9 cellular contexts compared by ENCODE assay signal in the genomic region with DNA sequence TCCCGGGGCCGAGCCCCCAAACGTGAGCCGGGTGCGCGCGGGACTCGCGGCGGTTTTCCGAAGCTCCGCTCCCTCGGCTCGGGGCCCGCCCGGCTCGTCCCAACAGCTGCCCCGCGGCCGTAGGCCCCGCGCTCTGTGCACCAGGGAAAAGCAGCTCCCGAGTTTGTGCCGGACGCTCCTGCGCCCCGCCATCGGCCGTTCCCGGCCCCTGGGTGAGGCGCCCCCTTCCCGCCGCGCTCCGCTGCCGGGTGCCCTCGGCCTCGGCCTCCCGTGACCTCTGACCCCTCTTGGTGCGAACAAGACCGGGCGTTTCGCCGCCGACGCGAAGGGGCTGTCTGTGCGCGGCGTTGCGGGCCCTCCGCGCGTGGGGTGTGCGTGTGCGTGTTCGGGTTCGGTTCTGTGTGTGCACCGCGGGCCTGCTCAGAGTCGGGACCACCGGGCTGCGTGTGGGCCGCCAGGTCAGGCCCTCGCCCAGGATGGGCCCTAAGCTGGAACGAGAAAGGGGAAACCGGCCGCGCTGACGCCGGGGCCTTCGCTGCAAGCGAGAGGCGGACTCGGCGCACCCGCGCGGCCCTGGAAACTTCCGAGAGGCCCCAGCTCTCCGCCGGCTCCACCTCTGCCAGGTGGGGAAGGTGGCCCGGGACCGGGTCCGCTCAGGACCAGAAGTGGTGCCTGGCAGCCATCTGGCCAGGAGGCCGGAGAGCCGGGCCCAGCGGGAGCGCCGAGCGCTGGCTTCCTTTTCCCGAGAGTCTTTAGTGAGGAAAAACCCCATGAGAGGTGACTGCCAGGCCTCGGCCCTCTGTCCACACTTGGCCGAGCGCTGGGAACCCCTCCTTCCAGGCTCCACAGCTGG. TPM values are rescaled to one million over a fixed set of nuclear protein-coding genes. Genes with fewer than 3 reads are reported as not detected.
A peak's percentile ranks its signal among the peaks of the same experiment; 100 is the strongest.
DNase-seq lines count a peak whose midpoint lies in the region; ATAC-seq and TF ChIP-seq lines count a peak whose summit lies in the region.
"Had no signal": no experiment of that assay in that cellular context is flagged by ENCODE, and none has a peak within 500 bp of the region (broad histone marks: within the 10 kb centered on the region; RNA-seq: fewer than 3 reads in every experiment).

No MANE protein-coding gene starts in this region.

- peak overlapping the region; percentile 72 for H3K27ac ChIP-seq in temporal lobe (ENCODE audit: low read depth, low read length)
- H3K27ac ChIP-seq: SJCRH30 had no signal

- peaks cover 26% of the 10 kb centered on the region for H3K27me3 Mint-ChIP-seq in activated CD4-positive, alpha-beta T cell treated with anti-CD3 and anti-CD28 coated beads, Interleukin-2, amount 10 ng/mL, durations not matched to agents 24 days and 14 days

- ATAC-seq in mucosa of descending colon (no peak), GM21576 (IDR thresholded peaks at IDR 0.05; ENCODE audit: unreplicated experiment) (no peak)

- H3K4me3 Mint-ChIP-seq in activated CD4-positive, alpha-beta T cell treated with anti-CD3 and anti-CD28 coated beads, Interleukin-2, amount 10 ng/mL, durations not matched to agents 24 days and 14 days: no peak overlapping the region

- peaks cover 86% of the 10 kb centered on the region for H3K27me3 ChIP-seq in NT2/D1 (ENCODE audit: insufficient read depth, insufficient read length)

- no peak for DNase-seq in NT2/D1 (ENCODE audit: low read depth, low spot score)
- peak; percentile 19 for DNase-seq in epithelial cell of esophagus (ENCODE audit: low read depth)
- DNase-seq in mucosa of descending colon: peak in 2 of 3 donors; percentile 23 to 40
- DNase-seq in activated CD4-positive, alpha-beta T cell treated with anti-CD3 and anti-CD28 coated beads, Interleukin-2, amount 10 ng/mL, durations not matched to agents 24 days and 14 days: no peak
- no peak for DNase-seq in effector CD8-positive, alpha-beta T cell (lab: John Stamatoyannopoulos, UW)
- DNase-seq in NCI-H2227 treated with DMSO at 0.1 percent for 48 hours (lab: John Stamatoyannopoulos, UW): no peak
- DNase-seq: SJCRH30 had no signal

- no peaks in the 10 kb centered on the region for H3K9me3 ChIP-seq in NT2/D1 (ENCODE audit: insufficient read depth, low read length)
- H3K9me3 ChIP-seq in mucosa of descending colon: no peaks in the 10 kb centered on the region
- H3K9me3 ChIP-seq: SJCRH30 had no signal

- H3K36me3 ChIP-seq in NT2/D1 (ENCODE audit: insufficient read depth, insufficient read length, low read length) (no peaks in the 10 kb centered on the region), mucosa of descending colon (ENCODE audit: low read depth) (no peaks in the 10 kb centered on the region)
- H3K36me3 ChIP-seq: SJCRH30 had no signal

- TF ChIP-seq CTCF in epithelial cell of esophagus (IDR thresholded peaks at IDR 0.05; ENCODE audit: insufficient read depth, low read depth, low read length, missing control alignments) (no peak), mucosa of descending colon (IDR thresholded peaks at IDR 0.05) (no peak)

- H3K4me3 ChIP-seq in NT2/D1 (ENCODE audit: insufficient read length, low read depth): peak overlapping the region; percentile 15
- H3K4me3 ChIP-seq in epithelial cell of esophagus (ENCODE audit: low read length): peak overlapping the region; percentile 15
- no peak overlapping the region for H3K4me3 ChIP-seq in mucosa of descending colon

- H3K27ac Mint-ChIP-seq in activated CD4-positive, alpha-beta T cell treated with anti-CD3 and anti-CD28 coated beads, Interleukin-2, amount 10 ng/mL, durations not matched to agents 24 days and 14 days: no peak overlapping the region

- no peaks in the 10 kb centered on the region for H3K36me3 Mint-ChIP-seq in activated CD4-positive, alpha-beta T cell treated with anti-CD3 and anti-CD28 coated beads, Interleukin-2, amount 10 ng/mL, durations not matched to agents 24 days and 14 days (ENCODE audit: low read depth)

- H3K9ac ChIP-seq in NT2/D1 (ENCODE audit: insufficient read length, low read depth): peak overlapping the region; percentile 51

- H3K4me1 ChIP-seq in NT2/D1 (ENCODE audit: insufficient read depth, insufficient read length) (peaks cover 5% of the 10 kb centered on the region), mucosa of descending colon (ENCODE audit: low read depth) (peaks cover 15% of the 10 kb centered on the region)
- H3K4me1 ChIP-seq: SJCRH30 had no signal

- no peaks in the 10 kb centered on the region for H3K9me3 Mint-ChIP-seq in activated CD4-positive, alpha-beta T cell treated with anti-CD3 and anti-CD28 coated beads, Interleukin-2, amount 10 ng/mL, durations not matched to agents 24 days and 14 days

- intact Hi-C loops in mucosa of descending colon (cut with DNase I, micrococcal nuclease): no loop called here
- intact Hi-C loops in activated CD4-positive, alpha-beta T cell treated with anti-CD3 and anti-CD28 coated beads, Interleukin-2, amount 10 ng/mL, durations not matched to agents 24 days and 14 days (cut with micrococcal nuclease): no loop called here

- peaks cover 2% of the 10 kb centered on the region for H3K4me1 Mint-ChIP-seq in activated CD4-positive, alpha-beta T cell treated with anti-CD3 and anti-CD28 coated beads, Interleukin-2, amount 10 ng/mL, durations not matched to agents 24 days and 14 days

RNA-seq across cellular contexts. Expression of a gene that starts 1.9 kb away (rescaled TPM):
- total RNA-seq in mucosa of descending colon (1 to 10 TPM; 1.6 to 2.5 (median 2.4) TPM), temporal lobe (5.9 TPM)
- total RNA-seq in activated CD4-positive, alpha-beta T cell treated with anti-CD3 and anti-CD28 coated beads, Interleukin-2, amount 10 ng/mL, durations not matched to agents 24 days and 14 days: not detected in 2 replicates

RNA-seq across cellular contexts. Expression of a gene that starts 49.6 kb away (rescaled TPM):
- total RNA-seq in mucosa of descending colon (not detected), temporal lobe (not detected)
- not detected in 2 replicates for total RNA-seq in activated CD4-positive, alpha-beta T cell treated with anti-CD3 and anti-CD28 coated beads, Interleukin-2, amount 10 ng/mL, durations not matched to agents 24 days and 14 days
- total RNA-seq: SJCRH30 had no signal

Comparison
In these comparisons a context has a peak if more than half of its experiments do, and no peak if none do; other contexts are left out.
1. DNase-seq: peak in epithelial cell of esophagus (single experiment) and mucosa of descending colon (2 of 3); none in NT2/D1 (single experiment), activated CD4-positive, alpha-beta T cell treated with anti-CD3 and anti-CD28 coated beads, Interleukin-2, amount 10 ng/mL, durations not matched to agents 24 days and 14 days (single experiment), effector CD8-positive, alpha-beta T cell (single experiment) and NCI-H2227 treated with DMSO at 0.1 percent for 48 hours (single experiment).